In genomic region chr3:66836363-66837152, GRCh38 we compare ENCODE assay signal across 10 cellular contexts.
A peak's percentile ranks its signal among the peaks of the same experiment; 100 is the strongest.
DNase-seq lines count a peak whose midpoint lies in the region; ATAC-seq, FAIRE-seq and TF ChIP-seq lines count a peak whose summit lies in the region.
"Had no signal": no experiment of that assay in that cellular context is flagged by ENCODE, and none has a peak within 500 bp of the region (broad histone marks: within the 10 kb centered on the region; RNA-seq: fewer than 3 reads in every experiment).

No MANE protein-coding gene starts in this region.

- H3K4me1 ChIP-seq in transverse colon, result peaks cover 0 to 9% (median 3%) of the 10 kb centered on the region in 4 donors

- TF ChIP-seq CTCF in transverse colon (IDR thresholded peaks at IDR 0.05), result peak; percentile 11 to 19 (median 16)

- ATAC-seq in Right ventricle myocardium superior (ENCODE audit: poor library complexity), result no peak
- ATAC-seq: activated CD8-positive, alpha-beta T cell treated with anti-CD3 and anti-CD28 coated beads for 36 hours had no signal

- no peak overlapping the region for H3K4me3 ChIP-seq in transverse colon

- no peaks in the 10 kb centered on the region for H3K27me3 ChIP-seq in transverse colon

- intact Hi-C loops in transverse colon (cut with DNase I; ENCODE audit: low total_unique reads), result no loop called here
- intact Hi-C loops in Right ventricle myocardium superior (cut with DNase I), result no loop called here

- peak; percentile 83 for FAIRE-seq in frontal cortex (lab: Jason Lieb, UNC)

- DNase-seq in SIG-M5 treated with dmso at 0.1 percent for 504 hours (lab: John Stamatoyannopoulos, UW; ENCODE audit: unreplicated experiment), result peak; percentile 3
- DNase-seq in SIG-M5 (lab: John Stamatoyannopoulos, UW), result no peak
- peak; percentile 16 for DNase-seq in RPMI7951 (ENCODE audit: low read depth)
- DNase-seq in frontal cortex (ENCODE audit: low spot score in 2 of 2), result no peak
- DNase-seq in transverse colon, result no peak
- DNase-seq in activated T-cell treated with anti-CD3 and anti-CD28 coated beads, Interleukin-2, amount 50 U/mL, for 48 hours, result no peak
- DNase-seq in Right ventricle myocardium superior, result no peak
- no peak for DNase-seq in AG08395 (ENCODE audit: low spot score)
- DNase-seq: activated CD8-positive, alpha-beta T cell treated with anti-CD3 and anti-CD28 coated beads for 36 hours; NCI-H2081 had no signal

- 76 to 78% methylated on average over 5 of the region's 5 CpGs for WGBS in transverse colon (ENCODE audit: low coverage in 1 of 2), 2 donors

- H3K27ac ChIP-seq in transverse colon, result no peak overlapping the region

- H3K9me3 ChIP-seq in transverse colon, result no peaks in the 10 kb centered on the region

- no peak for TF ChIP-seq EP300 in transverse colon (IDR thresholded peaks at IDR 0.05; ENCODE audit: low read depth)

- no peak for TF ChIP-seq POLR2A in transverse colon (IDR thresholded peaks at IDR 0.05)

- in situ Hi-C loops in transverse colon (cut with MboI; ENCODE audit: low pct_ligation_motif_present in 1 of 4, low pct_unique_long_range_greater_than_20kb in 1 of 4, low sequenced_read_pairs in 3 of 4), result no loop called here

- H3K36me3 ChIP-seq in transverse colon, result no peaks in the 10 kb centered on the region

Comparison
In these comparisons a context has a peak if more than half of its experiments do, and no peak if none do; other contexts are left out.
1. DNase-seq: peak in SIG-M5 treated with dmso at 0.1 percent for 504 hours (single experiment) and RPMI7951 (single experiment); none in SIG-M5 (single experiment), frontal cortex (0 of 2), transverse colon (single experiment), activated T-cell treated with anti-CD3 and anti-CD28 coated beads, Interleukin-2, amount 50 U/mL, for 48 hours (0 of 2), Right ventricle myocardium superior (single experiment) and AG08395 (single experiment).